16 cellular contexts compared by ENCODE assay signal in the genomic region with DNA sequence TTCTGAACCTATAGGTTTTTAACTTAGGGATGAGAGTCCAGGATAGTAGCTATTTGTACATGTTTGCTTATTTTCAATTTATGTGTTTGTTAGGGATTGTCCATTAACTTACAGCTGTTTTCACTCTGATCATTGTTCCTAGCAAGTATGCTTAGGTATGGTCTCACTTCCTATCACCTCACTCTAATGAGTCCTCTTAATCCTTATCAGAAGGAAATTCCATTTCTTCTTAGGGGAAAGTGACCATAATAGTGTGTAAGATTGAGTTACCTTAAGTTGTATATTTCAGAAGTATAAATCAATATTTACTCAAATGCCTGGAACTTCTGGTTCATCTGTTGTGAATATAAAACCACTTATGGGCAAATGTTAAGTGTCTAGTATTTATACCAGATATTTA.
"Had no signal": no experiment of that assay in that cellular context is flagged by ENCODE, and none has a peak within 500 bp of the region (broad histone marks: within the 10 kb centered on the region; RNA-seq: fewer than 3 reads in every experiment).

No MANE protein-coding gene starts in this region.

- ATAC-seq: activated naive CD4-positive, alpha-beta T cell treated with anti-CD3 and anti-CD28 coated beads, Interleukin-2, amount 50 U/mL, for 72 hours; natural killer cell treated with Interleukin-12 subunit alpha and Interleukin-12 subunit beta and Interleukin-15 and Interleukin-18, amount 100 ng/mL, for 72 hours; T-helper 17 cell had no signal

- H3K4me1 ChIP-seq: colonic mucosa, parathyroid adenoma had no signal

- DNase-seq: activated CD4-positive, alpha-beta T cell treated with anti-CD3 and anti-CD28 coated beads, Interleukin-2, amount 50 U/mL, for 4 hours; activated gamma-delta T cell; amniotic stem cell; body of pancreas; caudate nucleus; colonic mucosa; erythroblast; heart right ventricle; sigmoid colon; stimulated activated naive CD4-positive, alpha-beta T cell; T-helper 17 cell; thyroid gland had no signal

- H2AFZ ChIP-seq: parathyroid adenoma had no signal

- H3K27ac Mint-ChIP-seq: activated naive CD4-positive, alpha-beta T cell treated with anti-CD3 and anti-CD28 coated beads, Interleukin-2, amount 50 U/mL, for 72 hours; natural killer cell treated with Interleukin-12 subunit alpha and Interleukin-12 subunit beta and Interleukin-15 and Interleukin-18, amount 100 ng/mL, for 72 hours had no signal

- H3K4me3 ChIP-seq: body of pancreas, colonic mucosa, heart right ventricle, sigmoid colon, thyroid gland had no signal

- H3K9ac ChIP-seq: parathyroid adenoma had no signal

- H3K4me3 Mint-ChIP-seq: natural killer cell treated with Interleukin-12 subunit alpha and Interleukin-12 subunit beta and Interleukin-15 and Interleukin-18, amount 100 ng/mL, for 72 hours; T-helper 17 cell had no signal

- H3K9me3 ChIP-seq: body of pancreas, colonic mucosa, neutrophil, sigmoid colon, thyroid gland had no signal

- H3K27me3 Mint-ChIP-seq: natural killer cell treated with Interleukin-12 subunit alpha and Interleukin-12 subunit beta and Interleukin-15 and Interleukin-18, amount 100 ng/mL, for 72 hours; T-helper 17 cell had no signal

- H3K36me3 ChIP-seq: colonic mucosa, thyroid gland had no signal

- H3K27ac ChIP-seq: colonic mucosa, neutrophil, parathyroid adenoma, thyroid gland had no signal

- H3K9me3 Mint-ChIP-seq: activated naive CD4-positive, alpha-beta T cell treated with anti-CD3 and anti-CD28 coated beads, Interleukin-2, amount 50 U/mL, for 72 hours; natural killer cell treated with Interleukin-12 subunit alpha and Interleukin-12 subunit beta and Interleukin-15 and Interleukin-18, amount 100 ng/mL, for 72 hours had no signal

- H3K27me3 ChIP-seq: body of pancreas, colonic mucosa, heart right ventricle, neutrophil, sigmoid colon, thyroid gland had no signal
